3 cellular contexts compared by ENCODE assay signal in the genomic region with DNA sequence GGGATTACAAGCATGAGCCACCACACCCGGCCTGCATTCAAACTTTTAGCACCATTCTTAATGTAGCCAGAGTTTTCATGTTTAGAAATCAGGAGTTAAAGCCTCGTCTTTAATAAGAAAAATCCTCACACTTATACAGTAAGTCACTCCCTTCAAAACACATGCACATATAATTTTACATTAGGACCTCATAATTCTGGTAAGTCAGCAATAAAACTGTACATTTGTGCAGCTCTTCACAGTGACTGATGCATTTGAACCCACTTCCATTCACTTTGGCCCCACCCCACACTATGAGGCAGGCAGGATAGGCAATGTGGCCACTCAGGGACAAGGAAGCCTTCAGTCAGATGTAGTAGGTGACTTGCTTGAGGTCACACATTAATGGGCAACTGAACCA.
TF ChIP-seq lines count a peak whose summit lies in the region.

No MANE protein-coding gene starts in this region.

TF ChIP-seq in A549, 52 proteins besides CTCF, POLR2A, EP300 and RAD21:
- TF ChIP-seq NR3C1 (IDR thresholded peaks at IDR 0.05), result no peak
- no peak for TF ChIP-seq KDM5A (IDR thresholded peaks at IDR 0.05)
- TF ChIP-seq, protein P1, sequence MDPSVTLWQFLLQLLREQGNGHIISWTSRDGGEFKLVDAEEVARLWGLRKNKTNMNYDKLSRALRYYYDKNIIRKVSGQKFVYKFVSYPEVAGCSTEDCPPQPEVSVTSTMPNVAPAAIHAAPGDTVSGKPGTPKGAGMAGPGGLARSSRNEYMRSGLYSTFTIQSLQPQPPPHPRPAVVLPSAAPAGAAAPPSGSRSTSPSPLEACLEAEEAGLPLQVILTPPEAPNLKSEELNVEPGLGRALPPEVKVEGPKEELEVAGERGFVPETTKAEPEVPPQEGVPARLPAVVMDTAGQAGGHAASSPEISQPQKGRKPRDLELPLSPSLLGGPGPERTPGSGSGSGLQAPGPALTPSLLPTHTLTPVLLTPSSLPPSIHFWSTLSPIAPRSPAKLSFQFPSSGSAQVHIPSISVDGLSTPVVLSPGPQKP (IDR thresholded peaks at IDR 0.05; ENCODE audit: low read depth, low read length), result no peak
- TF ChIP-seq MAFK (IDR thresholded peaks at IDR 0.05; ENCODE audit: partially characterized antibody), result peak; percentile 57
- no peak for TF ChIP-seq FOSL2 (IDR thresholded peaks at IDR 0.05)
- no peak for TF ChIP-seq FOSL2 (CRISPR knock-in tag; IDR thresholded peaks at IDR 0.05)
- no peak for TF ChIP-seq HEYL (CRISPR knock-in tag; IDR thresholded peaks at IDR 0.05)

TF ChIP-seq in WTC11, 78 proteins besides CTCF, POLR2A, EP300 and RAD21:
- TF ChIP-seq, protein P2, sequence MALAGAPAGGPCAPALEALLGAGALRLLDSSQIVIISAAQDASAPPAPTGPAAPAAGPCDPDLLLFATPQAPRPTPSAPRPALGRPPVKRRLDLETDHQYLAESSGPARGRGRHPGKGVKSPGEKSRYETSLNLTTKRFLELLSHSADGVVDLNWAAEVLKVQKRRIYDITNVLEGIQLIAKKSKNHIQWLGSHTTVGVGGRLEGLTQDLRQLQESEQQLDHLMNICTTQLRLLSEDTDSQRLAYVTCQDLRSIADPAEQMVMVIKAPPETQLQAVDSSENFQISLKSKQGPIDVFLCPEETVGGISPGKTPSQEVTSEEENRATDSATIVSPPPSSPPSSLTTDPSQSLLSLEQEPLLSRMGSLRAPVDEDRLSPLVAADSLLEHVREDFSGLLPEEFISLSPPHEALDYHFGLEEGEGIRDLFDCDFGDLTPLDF (CRISPR knock-in tag; IDR thresholded peaks at IDR 0.05), result no peak
- TF ChIP-seq TP53 (CRISPR knock-in tag; IDR thresholded peaks at IDR 0.05) (no peak), IRF2 (CRISPR knock-in tag; IDR thresholded peaks at IDR 0.05; ENCODE audit: borderline replicate concordance, low read depth) (no peak), NFATC4 (CRISPR knock-in tag; IDR thresholded peaks at IDR 0.05) (no peak), TEAD1 (CRISPR knock-in tag; IDR thresholded peaks at IDR 0.05) (no peak), FOXJ3 (CRISPR knock-in tag; IDR thresholded peaks at IDR 0.05; ENCODE audit: borderline replicate concordance) (no peak), ETV6 (CRISPR knock-in tag; IDR thresholded peaks at IDR 0.05) (no peak), RORB (CRISPR knock-in tag; IDR thresholded peaks at IDR 0.05) (no peak)
- TF ChIP-seq, protein P3, sequence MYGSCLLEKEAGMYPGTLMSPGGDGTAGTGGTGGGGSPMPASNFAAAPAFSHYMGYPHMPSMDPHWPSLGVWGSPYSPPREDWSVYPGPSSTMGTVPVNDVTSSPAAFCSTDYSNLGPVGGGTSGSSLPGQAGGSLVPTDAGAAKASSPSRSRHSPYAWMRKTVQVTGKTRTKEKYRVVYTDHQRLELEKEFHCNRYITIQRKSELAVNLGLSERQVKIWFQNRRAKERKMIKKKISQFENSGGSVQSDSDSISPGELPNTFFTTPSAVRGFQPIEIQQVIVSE (CRISPR knock-in tag; IDR thresholded peaks at IDR 0.05; ENCODE audit: borderline replicate concordance), result no peak
- TF ChIP-seq, protein P4, sequence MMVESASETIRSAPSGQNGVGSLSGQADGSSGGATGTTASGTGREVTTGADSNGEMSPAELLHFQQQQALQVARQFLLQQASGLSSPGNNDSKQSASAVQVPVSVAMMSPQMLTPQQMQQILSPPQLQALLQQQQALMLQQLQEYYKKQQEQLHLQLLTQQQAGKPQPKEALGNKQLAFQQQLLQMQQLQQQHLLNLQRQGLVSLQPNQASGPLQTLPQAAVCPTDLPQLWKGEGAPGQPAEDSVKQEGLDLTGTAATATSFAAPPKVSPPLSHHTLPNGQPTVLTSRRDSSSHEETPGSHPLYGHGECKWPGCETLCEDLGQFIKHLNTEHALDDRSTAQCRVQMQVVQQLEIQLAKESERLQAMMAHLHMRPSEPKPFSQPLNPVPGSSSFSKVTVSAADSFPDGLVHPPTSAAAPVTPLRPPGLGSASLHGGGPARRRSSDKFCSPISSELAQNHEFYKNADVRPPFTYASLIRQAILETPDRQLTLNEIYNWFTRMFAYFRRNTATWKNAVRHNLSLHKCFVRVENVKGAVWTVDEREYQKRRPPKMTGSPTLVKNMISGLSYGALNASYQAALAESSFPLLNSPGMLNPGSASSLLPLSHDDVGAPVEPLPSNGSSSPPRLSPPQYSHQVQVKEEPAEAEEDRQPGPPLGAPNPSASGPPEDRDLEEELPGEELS (CRISPR knock-in tag; IDR thresholded peaks at IDR 0.05), result no peak
- TF ChIP-seq, protein P5, sequence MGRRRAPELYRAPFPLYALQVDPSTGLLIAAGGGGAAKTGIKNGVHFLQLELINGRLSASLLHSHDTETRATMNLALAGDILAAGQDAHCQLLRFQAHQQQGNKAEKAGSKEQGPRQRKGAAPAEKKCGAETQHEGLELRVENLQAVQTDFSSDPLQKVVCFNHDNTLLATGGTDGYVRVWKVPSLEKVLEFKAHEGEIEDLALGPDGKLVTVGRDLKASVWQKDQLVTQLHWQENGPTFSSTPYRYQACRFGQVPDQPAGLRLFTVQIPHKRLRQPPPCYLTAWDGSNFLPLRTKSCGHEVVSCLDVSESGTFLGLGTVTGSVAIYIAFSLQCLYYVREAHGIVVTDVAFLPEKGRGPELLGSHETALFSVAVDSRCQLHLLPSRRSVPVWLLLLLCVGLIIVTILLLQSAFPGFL (CRISPR knock-in tag; IDR thresholded peaks at IDR 0.05; ENCODE audit: borderline replicate concordance), result no peak
- TF ChIP-seq, protein P6, sequence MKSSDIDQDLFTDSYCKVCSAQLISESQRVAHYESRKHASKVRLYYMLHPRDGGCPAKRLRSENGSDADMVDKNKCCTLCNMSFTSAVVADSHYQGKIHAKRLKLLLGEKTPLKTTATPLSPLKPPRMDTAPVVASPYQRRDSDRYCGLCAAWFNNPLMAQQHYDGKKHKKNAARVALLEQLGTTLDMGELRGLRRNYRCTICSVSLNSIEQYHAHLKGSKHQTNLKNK (CRISPR knock-in tag; IDR thresholded peaks at IDR 0.05), result no peak
- TF ChIP-seq, protein P7, sequence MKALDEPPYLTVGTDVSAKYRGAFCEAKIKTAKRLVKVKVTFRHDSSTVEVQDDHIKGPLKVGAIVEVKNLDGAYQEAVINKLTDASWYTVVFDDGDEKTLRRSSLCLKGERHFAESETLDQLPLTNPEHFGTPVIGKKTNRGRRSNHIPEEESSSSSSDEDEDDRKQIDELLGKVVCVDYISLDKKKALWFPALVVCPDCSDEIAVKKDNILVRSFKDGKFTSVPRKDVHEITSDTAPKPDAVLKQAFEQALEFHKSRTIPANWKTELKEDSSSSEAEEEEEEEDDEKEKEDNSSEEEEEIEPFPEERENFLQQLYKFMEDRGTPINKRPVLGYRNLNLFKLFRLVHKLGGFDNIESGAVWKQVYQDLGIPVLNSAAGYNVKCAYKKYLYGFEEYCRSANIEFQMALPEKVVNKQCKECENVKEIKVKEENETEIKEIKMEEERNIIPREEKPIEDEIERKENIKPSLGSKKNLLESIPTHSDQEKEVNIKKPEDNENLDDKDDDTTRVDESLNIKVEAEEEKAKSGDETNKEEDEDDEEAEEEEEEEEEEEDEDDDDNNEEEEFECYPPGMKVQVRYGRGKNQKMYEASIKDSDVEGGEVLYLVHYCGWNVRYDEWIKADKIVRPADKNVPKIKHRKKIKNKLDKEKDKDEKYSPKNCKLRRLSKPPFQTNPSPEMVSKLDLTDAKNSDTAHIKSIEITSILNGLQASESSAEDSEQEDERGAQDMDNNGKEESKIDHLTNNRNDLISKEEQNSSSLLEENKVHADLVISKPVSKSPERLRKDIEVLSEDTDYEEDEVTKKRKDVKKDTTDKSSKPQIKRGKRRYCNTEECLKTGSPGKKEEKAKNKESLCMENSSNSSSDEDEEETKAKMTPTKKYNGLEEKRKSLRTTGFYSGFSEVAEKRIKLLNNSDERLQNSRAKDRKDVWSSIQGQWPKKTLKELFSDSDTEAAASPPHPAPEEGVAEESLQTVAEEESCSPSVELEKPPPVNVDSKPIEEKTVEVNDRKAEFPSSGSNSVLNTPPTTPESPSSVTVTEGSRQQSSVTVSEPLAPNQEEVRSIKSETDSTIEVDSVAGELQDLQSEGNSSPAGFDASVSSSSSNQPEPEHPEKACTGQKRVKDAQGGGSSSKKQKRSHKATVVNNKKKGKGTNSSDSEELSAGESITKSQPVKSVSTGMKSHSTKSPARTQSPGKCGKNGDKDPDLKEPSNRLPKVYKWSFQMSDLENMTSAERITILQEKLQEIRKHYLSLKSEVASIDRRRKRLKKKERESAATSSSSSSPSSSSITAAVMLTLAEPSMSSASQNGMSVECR (CRISPR knock-in tag; IDR thresholded peaks at IDR 0.05; ENCODE audit: borderline replicate concordance), result no peak

TF ChIP-seq in H1, 55 proteins besides CTCF, POLR2A, EP300 and RAD21 (continued from another document):
- TF ChIP-seq, protein P8, sequence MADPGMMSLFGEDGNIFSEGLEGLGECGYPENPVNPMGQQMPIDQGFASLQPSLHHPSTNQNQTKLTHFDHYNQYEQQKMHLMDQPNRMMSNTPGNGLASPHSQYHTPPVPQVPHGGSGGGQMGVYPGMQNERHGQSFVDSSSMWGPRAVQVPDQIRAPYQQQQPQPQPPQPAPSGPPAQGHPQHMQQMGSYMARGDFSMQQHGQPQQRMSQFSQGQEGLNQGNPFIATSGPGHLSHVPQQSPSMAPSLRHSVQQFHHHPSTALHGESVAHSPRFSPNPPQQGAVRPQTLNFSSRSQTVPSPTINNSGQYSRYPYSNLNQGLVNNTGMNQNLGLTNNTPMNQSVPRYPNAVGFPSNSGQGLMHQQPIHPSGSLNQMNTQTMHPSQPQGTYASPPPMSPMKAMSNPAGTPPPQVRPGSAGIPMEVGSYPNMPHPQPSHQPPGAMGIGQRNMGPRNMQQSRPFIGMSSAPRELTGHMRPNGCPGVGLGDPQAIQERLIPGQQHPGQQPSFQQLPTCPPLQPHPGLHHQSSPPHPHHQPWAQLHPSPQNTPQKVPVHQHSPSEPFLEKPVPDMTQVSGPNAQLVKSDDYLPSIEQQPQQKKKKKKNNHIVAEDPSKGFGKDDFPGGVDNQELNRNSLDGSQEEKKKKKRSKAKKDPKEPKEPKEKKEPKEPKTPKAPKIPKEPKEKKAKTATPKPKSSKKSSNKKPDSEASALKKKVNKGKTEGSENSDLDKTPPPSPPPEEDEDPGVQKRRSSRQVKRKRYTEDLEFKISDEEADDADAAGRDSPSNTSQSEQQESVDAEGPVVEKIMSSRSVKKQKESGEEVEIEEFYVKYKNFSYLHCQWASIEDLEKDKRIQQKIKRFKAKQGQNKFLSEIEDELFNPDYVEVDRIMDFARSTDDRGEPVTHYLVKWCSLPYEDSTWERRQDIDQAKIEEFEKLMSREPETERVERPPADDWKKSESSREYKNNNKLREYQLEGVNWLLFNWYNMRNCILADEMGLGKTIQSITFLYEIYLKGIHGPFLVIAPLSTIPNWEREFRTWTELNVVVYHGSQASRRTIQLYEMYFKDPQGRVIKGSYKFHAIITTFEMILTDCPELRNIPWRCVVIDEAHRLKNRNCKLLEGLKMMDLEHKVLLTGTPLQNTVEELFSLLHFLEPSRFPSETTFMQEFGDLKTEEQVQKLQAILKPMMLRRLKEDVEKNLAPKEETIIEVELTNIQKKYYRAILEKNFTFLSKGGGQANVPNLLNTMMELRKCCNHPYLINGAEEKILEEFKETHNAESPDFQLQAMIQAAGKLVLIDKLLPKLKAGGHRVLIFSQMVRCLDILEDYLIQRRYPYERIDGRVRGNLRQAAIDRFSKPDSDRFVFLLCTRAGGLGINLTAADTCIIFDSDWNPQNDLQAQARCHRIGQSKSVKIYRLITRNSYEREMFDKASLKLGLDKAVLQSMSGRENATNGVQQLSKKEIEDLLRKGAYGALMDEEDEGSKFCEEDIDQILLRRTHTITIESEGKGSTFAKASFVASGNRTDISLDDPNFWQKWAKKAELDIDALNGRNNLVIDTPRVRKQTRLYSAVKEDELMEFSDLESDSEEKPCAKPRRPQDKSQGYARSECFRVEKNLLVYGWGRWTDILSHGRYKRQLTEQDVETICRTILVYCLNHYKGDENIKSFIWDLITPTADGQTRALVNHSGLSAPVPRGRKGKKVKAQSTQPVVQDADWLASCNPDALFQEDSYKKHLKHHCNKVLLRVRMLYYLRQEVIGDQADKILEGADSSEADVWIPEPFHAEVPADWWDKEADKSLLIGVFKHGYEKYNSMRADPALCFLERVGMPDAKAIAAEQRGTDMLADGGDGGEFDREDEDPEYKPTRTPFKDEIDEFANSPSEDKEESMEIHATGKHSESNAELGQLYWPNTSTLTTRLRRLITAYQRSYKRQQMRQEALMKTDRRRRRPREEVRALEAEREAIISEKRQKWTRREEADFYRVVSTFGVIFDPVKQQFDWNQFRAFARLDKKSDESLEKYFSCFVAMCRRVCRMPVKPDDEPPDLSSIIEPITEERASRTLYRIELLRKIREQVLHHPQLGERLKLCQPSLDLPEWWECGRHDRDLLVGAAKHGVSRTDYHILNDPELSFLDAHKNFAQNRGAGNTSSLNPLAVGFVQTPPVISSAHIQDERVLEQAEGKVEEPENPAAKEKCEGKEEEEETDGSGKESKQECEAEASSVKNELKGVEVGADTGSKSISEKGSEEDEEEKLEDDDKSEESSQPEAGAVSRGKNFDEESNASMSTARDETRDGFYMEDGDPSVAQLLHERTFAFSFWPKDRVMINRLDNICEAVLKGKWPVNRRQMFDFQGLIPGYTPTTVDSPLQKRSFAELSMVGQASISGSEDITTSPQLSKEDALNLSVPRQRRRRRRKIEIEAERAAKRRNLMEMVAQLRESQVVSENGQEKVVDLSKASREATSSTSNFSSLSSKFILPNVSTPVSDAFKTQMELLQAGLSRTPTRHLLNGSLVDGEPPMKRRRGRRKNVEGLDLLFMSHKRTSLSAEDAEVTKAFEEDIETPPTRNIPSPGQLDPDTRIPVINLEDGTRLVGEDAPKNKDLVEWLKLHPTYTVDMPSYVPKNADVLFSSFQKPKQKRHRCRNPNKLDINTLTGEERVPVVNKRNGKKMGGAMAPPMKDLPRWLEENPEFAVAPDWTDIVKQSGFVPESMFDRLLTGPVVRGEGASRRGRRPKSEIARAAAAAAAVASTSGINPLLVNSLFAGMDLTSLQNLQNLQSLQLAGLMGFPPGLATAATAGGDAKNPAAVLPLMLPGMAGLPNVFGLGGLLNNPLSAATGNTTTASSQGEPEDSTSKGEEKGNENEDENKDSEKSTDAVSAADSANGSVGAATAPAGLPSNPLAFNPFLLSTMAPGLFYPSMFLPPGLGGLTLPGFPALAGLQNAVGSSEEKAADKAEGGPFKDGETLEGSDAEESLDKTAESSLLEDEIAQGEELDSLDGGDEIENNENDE (IDR thresholded peaks at IDR 0.05; ENCODE audit: insufficient replicate concordance, low read length), result no peak
- TF ChIP-seq CHD2 (IDR thresholded peaks at IDR 0.05; ENCODE audit: low read length), result no peak
- TF ChIP-seq MAFK (IDR thresholded peaks at IDR 0.05; ENCODE audit: low read depth, low read length), result no peak
- TF ChIP-seq YY1 (IDR thresholded peaks at IDR 0.05; ENCODE audit: low read depth, low read length), result no peak
- no peak for TF ChIP-seq SIN3A (conservative IDR thresholded peaks at IDR 0.05 in 1 of 2, IDR thresholded peaks at IDR 0.05 in 1 of 2; ENCODE audit: low read depth in 1 of 2, low read length in 2 of 2)
- TF ChIP-seq SIRT6 (IDR thresholded peaks at IDR 0.05; ENCODE audit: low read length), result no peak
- no peak for TF ChIP-seq SP1 (IDR thresholded peaks at IDR 0.05; ENCODE audit: low read depth, low read length)
- TF ChIP-seq CTBP2 (IDR thresholded peaks at IDR 0.05; ENCODE audit: borderline replicate concordance, insufficient read depth, insufficient read length, low read length), result no peak
- no peak for TF ChIP-seq BCL11A (IDR thresholded peaks at IDR 0.05; ENCODE audit: low read depth in 2 of 2, low read length in 2 of 2)
- no peak for TF ChIP-seq EGR1 (IDR thresholded peaks at IDR 0.05; ENCODE audit: borderline replicate concordance, low read depth, low read length)
- no peak for TF ChIP-seq PHF8 (conservative IDR thresholded peaks at IDR 0.05; ENCODE audit: low read depth, low read length)
